ENCODE assay signal across 1 cellular context in the genomic region with DNA sequence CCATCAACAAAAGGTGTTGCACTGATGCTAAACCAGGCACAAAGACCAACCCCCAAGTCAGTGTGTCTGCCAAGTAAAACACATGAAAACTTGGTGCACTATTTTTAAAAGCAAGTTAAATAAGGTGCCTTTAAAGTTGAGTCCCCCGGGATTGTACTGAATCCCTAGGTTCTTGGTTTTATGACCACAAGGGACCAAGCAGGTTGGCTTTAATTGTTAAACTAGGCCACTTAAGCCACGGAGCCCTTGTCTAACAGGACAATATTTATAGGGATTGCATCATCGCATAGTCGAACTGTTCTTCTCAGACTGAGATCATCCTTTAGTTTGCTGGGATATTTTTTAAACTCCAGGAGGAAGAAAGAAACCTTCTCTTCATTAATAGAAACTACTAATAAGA.
A peak's percentile ranks its signal among the peaks of the same experiment; 100 is the strongest.
TF ChIP-seq lines count a peak whose summit lies in the region.

No MANE protein-coding gene starts in this region.

TF ChIP-seq in HepG2, 621 proteins besides CTCF, POLR2A, EP300 and RAD21 (continued from another document):
- TF ChIP-seq, protein P1, sequence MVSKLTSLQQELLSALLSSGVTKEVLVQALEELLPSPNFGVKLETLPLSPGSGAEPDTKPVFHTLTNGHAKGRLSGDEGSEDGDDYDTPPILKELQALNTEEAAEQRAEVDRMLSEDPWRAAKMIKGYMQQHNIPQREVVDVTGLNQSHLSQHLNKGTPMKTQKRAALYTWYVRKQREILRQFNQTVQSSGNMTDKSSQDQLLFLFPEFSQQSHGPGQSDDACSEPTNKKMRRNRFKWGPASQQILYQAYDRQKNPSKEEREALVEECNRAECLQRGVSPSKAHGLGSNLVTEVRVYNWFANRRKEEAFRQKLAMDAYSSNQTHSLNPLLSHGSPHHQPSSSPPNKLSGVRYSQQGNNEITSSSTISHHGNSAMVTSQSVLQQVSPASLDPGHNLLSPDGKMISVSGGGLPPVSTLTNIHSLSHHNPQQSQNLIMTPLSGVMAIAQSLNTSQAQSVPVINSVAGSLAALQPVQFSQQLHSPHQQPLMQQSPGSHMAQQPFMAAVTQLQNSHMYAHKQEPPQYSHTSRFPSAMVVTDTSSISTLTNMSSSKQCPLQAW (CRISPR knock-in tag; IDR thresholded peaks at IDR 0.05) = no peak
- TF ChIP-seq ATF7 (IDR thresholded peaks at IDR 0.05) (peak; percentile 56; the same call in 1 of the 2 replicates), ATF7 (CRISPR knock-in tag; IDR thresholded peaks at IDR 0.05) (no peak), CEBPB (IDR thresholded peaks at IDR 0.05; ENCODE audit: borderline replicate concordance, low read depth, low read length) (peak; percentile 76), ZNF589 (CRISPR knock-in tag; conservative IDR thresholded peaks at IDR 0.05) (no peak)
- TF ChIP-seq, protein P2, sequence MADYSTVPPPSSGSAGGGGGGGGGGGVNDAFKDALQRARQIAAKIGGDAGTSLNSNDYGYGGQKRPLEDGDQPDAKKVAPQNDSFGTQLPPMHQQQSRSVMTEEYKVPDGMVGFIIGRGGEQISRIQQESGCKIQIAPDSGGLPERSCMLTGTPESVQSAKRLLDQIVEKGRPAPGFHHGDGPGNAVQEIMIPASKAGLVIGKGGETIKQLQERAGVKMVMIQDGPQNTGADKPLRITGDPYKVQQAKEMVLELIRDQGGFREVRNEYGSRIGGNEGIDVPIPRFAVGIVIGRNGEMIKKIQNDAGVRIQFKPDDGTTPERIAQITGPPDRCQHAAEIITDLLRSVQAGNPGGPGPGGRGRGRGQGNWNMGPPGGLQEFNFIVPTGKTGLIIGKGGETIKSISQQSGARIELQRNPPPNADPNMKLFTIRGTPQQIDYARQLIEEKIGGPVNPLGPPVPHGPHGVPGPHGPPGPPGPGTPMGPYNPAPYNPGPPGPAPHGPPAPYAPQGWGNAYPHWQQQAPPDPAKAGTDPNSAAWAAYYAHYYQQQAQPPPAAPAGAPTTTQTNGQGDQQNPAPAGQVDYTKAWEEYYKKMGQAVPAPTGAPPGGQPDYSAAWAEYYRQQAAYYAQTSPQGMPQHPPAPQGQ (CRISPR knock-in tag; IDR thresholded peaks at IDR 0.05; ENCODE audit: borderline replicate concordance) = no peak
